In the genomic region with DNA sequence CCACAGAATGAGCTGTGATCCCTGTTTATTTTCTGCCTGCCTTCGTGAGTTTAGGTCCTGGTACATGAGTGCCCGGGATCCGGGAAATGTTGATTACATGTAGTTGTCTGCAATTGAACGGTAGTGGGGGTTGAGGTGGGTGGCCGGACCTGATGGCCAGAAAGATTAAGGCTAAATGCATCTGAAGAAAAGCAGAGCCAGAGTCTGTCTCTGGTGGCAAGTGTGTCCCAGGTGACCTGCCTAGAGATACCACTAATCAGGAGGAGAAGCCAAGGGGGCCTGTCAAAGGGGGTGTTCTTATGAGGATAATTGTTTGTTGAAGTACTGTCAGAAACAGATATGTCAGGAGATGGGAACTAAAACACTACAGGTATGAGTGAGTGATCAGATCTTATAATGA, we compare ENCODE assay signal across 14 cellular contexts.
DNase-seq lines count a peak whose midpoint lies in the region; ATAC-seq lines count a peak whose summit lies in the region.
"Had no signal": no experiment of that assay in that cellular context is flagged by ENCODE, and none has a peak within 500 bp of the region (broad histone marks: within the 10 kb centered on the region; RNA-seq: fewer than 3 reads in every experiment).

No MANE protein-coding gene starts in this region.

- no peak overlapping the region for H2AFZ ChIP-seq in mesenchymal stem cell (ENCODE audit: low read depth, low read length)

- intact Hi-C loops in activated CD4-positive, alpha-beta memory T cell treated with anti-CD3 and anti-CD28 coated beads for 36 hours (cut with micrococcal nuclease), result no loop called here

- H2BK15ac ChIP-seq in mesenchymal stem cell (ENCODE audit: low read depth, poor library complexity, severe bottlenecking), result no peak overlapping the region

- peaks cover 4% of the 10 kb centered on the region for H3K27me3 Mint-ChIP-seq in activated CD4-positive, alpha-beta memory T cell treated with anti-CD3 and anti-CD28 coated beads for 36 hours

- no peak overlapping the region for H3K14ac ChIP-seq in mesenchymal stem cell (ENCODE audit: low read length in 2 of 2)

- 12% methylated on average over 5 of the region's 5 CpGs for WGBS in mesenchymal stem cell

- peaks cover 3% of the 10 kb centered on the region for H3K9me3 ChIP-seq in mesenchymal stem cell (ENCODE audit: control insufficient read depth, low read length)

- H3K27ac ChIP-seq in mesenchymal stem cell (ENCODE audit: low read length, poor library complexity, severe bottlenecking), result no peak overlapping the region
- H3K27ac ChIP-seq: C4-2B had no signal

- no peak overlapping the region for H3K4me3 Mint-ChIP-seq in activated CD4-positive, alpha-beta memory T cell treated with anti-CD3 and anti-CD28 coated beads for 36 hours
- H3K4me3 Mint-ChIP-seq: CD4-positive, alpha-beta T cell; H9 had no signal

- no peak overlapping the region for H2BK120ac ChIP-seq in mesenchymal stem cell (ENCODE audit: low read depth, low read length)

- no peak overlapping the region for H2AK5ac ChIP-seq in mesenchymal stem cell (ENCODE audit: low read length, severe bottlenecking)

- peaks cover 0 to 5% of the 10 kb centered on the region in 2 experiments for H3K27me3 ChIP-seq in mesenchymal stem cell (ENCODE audit: control insufficient read depth in 1 of 2, insufficient read depth in 1 of 2, low read length in 2 of 2)

- CTCF ChIA-PET in activated CD4-positive, alpha-beta memory T cell treated with anti-CD3 and anti-CD28 coated beads for 36 hours (lab: Charles Lee), result no interaction called here

- H3K36me3 ChIP-seq in mesenchymal stem cell (ENCODE audit: control insufficient read depth in 1 of 2, insufficient read depth in 2 of 2, low read depth in 1 of 2, low read length in 2 of 2), result no peaks in the 10 kb centered on the region

- H3K18ac ChIP-seq in mesenchymal stem cell (ENCODE audit: low read depth in 1 of 2, low read length in 2 of 2), result peak overlapping the region in 1 of 2 experiments; percentile 59

- H3K27ac Mint-ChIP-seq in activated CD4-positive, alpha-beta memory T cell treated with anti-CD3 and anti-CD28 coated beads for 36 hours, result no peak overlapping the region
- H3K27ac Mint-ChIP-seq: CD4-positive, alpha-beta T cell; H9 had no signal

- H3K4me1 ChIP-seq in mesenchymal stem cell (ENCODE audit: control insufficient read depth, insufficient read depth, low read depth, low read length), result no peaks in the 10 kb centered on the region
- H3K4me1 ChIP-seq: Caco-2 had no signal

- POLR2A ChIA-PET in activated CD4-positive, alpha-beta memory T cell treated with anti-CD3 and anti-CD28 coated beads for 36 hours (lab: Charles Lee), result no interaction called here

- H4K8ac ChIP-seq in mesenchymal stem cell (ENCODE audit: low read length), result peak overlapping the region; percentile 7

- no peak overlapping the region for H3K9ac ChIP-seq in mesenchymal stem cell (ENCODE audit: low read length)

- peaks cover 10% of the 10 kb centered on the region for H3K9me3 Mint-ChIP-seq in activated CD4-positive, alpha-beta memory T cell treated with anti-CD3 and anti-CD28 coated beads for 36 hours

- no peaks in the 10 kb centered on the region for H3K4me1 Mint-ChIP-seq in activated CD4-positive, alpha-beta memory T cell treated with anti-CD3 and anti-CD28 coated beads for 36 hours (ENCODE audit: low read depth)
- H3K4me1 Mint-ChIP-seq: H9 had no signal

- no peak overlapping the region for H2BK12ac ChIP-seq in mesenchymal stem cell (ENCODE audit: low read length in 2 of 2)

- no peaks in the 10 kb centered on the region for H3K79me1 ChIP-seq in mesenchymal stem cell (replicated peaks; ENCODE audit: low read length, poor library complexity, severe bottlenecking)

- no peaks in the 10 kb centered on the region for H3K36me3 Mint-ChIP-seq in activated CD4-positive, alpha-beta memory T cell treated with anti-CD3 and anti-CD28 coated beads for 36 hours

- no peak overlapping the region for H3K4me2 ChIP-seq in mesenchymal stem cell (ENCODE audit: low read length, poor library complexity, severe bottlenecking)

- H3K4ac ChIP-seq in mesenchymal stem cell (ENCODE audit: low read depth in 1 of 2, low read length in 2 of 2), result no peak overlapping the region

- no peak overlapping the region for H3K4me3 ChIP-seq in mesenchymal stem cell (ENCODE audit: insufficient read depth in 1 of 2, low read depth in 1 of 2, low read length in 2 of 2)
- H3K4me3 ChIP-seq: GM12878 had no signal

- no peak for ATAC-seq in GM18870 (IDR thresholded peaks at IDR 0.05; ENCODE audit: unreplicated experiment)
- ATAC-seq: GM12878 had no signal

- peak; percentile 45 for DNase-seq in ELF-1 (ENCODE audit: low read depth, low spot score)
- peak; percentile 4 for DNase-seq in SHP77 treated with DMSO at 0.1 percent for 48 hours (lab: John Stamatoyannopoulos, UW)
- peak; percentile 32 for DNase-seq in ecto neural progenitor cell (ENCODE audit: low spot score)
- DNase-seq in mesenchymal stem cell, result no peak
- no peak for DNase-seq in foreskin melanocyte
- no peak for DNase-seq in activated CD4-positive, alpha-beta memory T cell treated with anti-CD3 and anti-CD28 coated beads for 36 hours
- DNase-seq: ACHN; CD4-positive, alpha-beta T cell; DMS79 treated with DMSO at 0.1 percent for 48 hours; H9 had no signal

- no peak overlapping the region for H2BK5ac ChIP-seq in mesenchymal stem cell (ENCODE audit: low read depth, low read length, poor library complexity, severe bottlenecking)

- no peak overlapping the region for H3K23ac ChIP-seq in mesenchymal stem cell (ENCODE audit: low read length in 2 of 2)

- peak overlapping the region; percentile 79 for H4K91ac ChIP-seq in mesenchymal stem cell (ENCODE audit: low read length)

Comparison
In these comparisons a context has a peak if more than half of its experiments do, and no peak if none do; other contexts are left out.
1. DNase-seq: peak in ELF-1 (single experiment), SHP77 treated with DMSO at 0.1 percent for 48 hours (single experiment) and ecto neural progenitor cell (single experiment); none in mesenchymal stem cell (single experiment), foreskin melanocyte (single experiment) and activated CD4-positive, alpha-beta memory T cell treated with anti-CD3 and anti-CD28 coated beads for 36 hours (single experiment).